Comparison of ENCODE assay signal across 7 cellular contexts in the genomic region with DNA sequence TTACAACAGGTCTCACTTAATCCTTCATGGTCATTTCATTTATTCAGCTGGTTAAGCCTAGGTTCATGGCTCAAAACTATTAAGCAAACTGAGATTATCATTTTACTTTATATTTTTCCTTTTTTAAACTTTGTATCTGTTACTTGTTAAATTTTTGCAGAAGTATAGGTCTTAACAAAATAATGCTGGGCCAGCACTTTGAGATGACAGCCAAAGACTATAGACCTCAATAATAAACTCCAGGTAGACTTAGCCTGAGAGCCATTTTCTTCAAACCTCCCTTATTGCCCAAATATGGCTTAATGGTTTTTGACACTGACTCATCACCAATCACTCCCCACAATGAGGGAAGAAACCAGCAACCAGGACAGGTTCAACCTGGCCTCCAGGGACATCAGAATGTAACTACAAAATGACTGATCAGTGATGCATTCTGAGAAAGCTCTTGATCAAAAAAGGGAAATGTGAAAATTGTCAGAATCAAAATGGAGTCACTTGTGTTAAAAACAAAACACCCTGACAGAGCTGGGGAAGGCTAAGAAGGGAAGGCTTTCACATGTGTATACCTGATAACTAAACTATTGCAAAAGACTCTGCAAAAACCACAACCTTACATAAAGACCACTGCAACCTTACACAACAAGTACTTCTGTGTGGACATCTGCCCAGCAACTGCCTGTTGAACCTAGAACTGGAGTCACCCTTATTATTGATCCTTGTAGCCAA.
DNase-seq lines count a peak whose midpoint lies in the region; ATAC-seq lines count a peak whose summit lies in the region.

No MANE protein-coding gene starts in this region.

- ATAC-seq in GM18909 (IDR thresholded peaks at IDR 0.05; ENCODE audit: poor library complexity, unreplicated experiment): peak; percentile 61
- peak; percentile 62 for ATAC-seq in HG02759 (IDR thresholded peaks at IDR 0.05; ENCODE audit: unreplicated experiment)

- DNase-seq in NOMO-1 (lab: John Stamatoyannopoulos, UW; ENCODE audit: unreplicated experiment in 2 of 2) (peak; percentile 46 to 63), kidney tubule cell (ENCODE audit: low spot score) (peak; percentile 84), HuH-7.5 (ENCODE audit: low spot score) (no peak), NCI-H526 treated with DMSO at 0.1 percent for 48 hours (lab: John Stamatoyannopoulos, UW) (no peak), GOT3 (lab: John Stamatoyannopoulos, UW) (no peak)

Comparison
In these comparisons a context has a peak if more than half of its experiments do, and no peak if none do; other contexts are left out.
1. DNase-seq: peak in NOMO-1 (2 of 2) and kidney tubule cell (single experiment); none in HuH-7.5 (single experiment), NCI-H526 treated with DMSO at 0.1 percent for 48 hours (single experiment) and GOT3 (single experiment).